1 cellular context compared by ENCODE assay signal in the genomic region with DNA sequence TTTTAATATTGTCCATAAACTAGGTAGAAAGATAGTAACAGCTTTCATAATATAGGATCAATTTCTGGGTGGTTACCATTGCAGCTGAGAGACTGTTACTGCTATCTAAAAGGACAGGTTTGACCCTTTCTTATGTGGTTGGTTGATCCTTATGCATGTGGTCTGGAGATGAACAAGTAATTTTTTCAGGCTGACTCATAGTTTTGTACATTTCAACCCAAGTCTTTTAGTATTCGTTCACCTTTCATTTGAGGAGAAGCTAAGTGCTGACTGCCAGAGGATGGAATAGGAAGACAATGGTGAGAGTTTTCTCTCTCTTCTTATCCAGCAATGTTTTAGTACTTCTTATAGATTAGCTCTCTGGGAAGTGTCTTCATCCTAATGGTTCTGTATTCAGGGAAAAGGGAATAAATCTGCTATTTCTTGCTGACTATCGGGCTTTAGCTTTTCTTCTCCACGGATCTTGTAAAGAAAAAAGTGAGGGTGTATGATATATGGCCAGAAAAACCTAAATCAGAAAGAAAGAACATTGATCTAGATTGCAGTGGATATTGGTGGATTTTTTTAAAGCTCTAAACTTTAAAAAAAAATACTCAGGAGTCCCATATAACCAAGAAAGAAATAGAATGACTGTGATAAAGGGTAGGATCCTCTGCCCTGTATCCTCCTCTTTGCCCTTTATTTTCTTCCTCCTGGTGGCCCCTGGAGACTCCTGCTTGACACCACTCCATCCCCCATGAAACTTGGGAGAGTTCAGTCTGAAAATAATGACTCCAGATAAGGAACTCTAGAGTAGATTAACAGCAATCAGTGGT.
TF ChIP-seq lines count a peak whose summit lies in the region.

No MANE protein-coding gene starts in this region.

TF ChIP-seq in K562, 482 proteins besides CTCF, POLR2A, EP300 and RAD21 (continued from another document and continues in another):
- TF ChIP-seq ZKSCAN8 (CRISPR knock-in tag; IDR thresholded peaks at IDR 0.05) (0 out of 2 replicates have a peak, but pooled peaks have one; percentile 59), HMG20A (CRISPR knock-in tag; conservative IDR thresholded peaks at IDR 0.05) (no peak), TBL1XR1 (IDR thresholded peaks at IDR 0.05; ENCODE audit: low read length in 2 of 2) (peak; percentile 91 to 95), ARNT (IDR thresholded peaks at IDR 0.05) (peak; percentile 86 to 95; a peak in 3 of 4 replicates), SRSF9 (IDR thresholded peaks at IDR 0.05; ENCODE audit: borderline replicate concordance, low read depth, low read length) (no peak), TOE1 (IDR thresholded peaks at IDR 0.05; ENCODE audit: borderline replicate concordance) (peak; percentile 82), TOE1 (CRISPR knock-in tag; IDR thresholded peaks at IDR 0.05; ENCODE audit: borderline replicate concordance, low read depth) (no peak), XRCC3 (IDR thresholded peaks at IDR 0.05) (no peak), NFATC3 (IDR thresholded peaks at IDR 0.05) (peak; percentile 91; the same call in 1 of the 2 replicates), SP1 (CRISPR knock-in tag; IDR thresholded peaks at IDR 0.05) (peak; percentile 42; the same call in 1 of the 2 replicates), THRAP3 (IDR thresholded peaks at IDR 0.05; ENCODE audit: borderline replicate concordance) (peak; percentile 87; the same call in 1 of the 2 replicates), FOXK1 (CRISPR knock-in tag; IDR thresholded peaks at IDR 0.05; ENCODE audit: borderline replicate concordance) (no peak), SAP30 (IDR thresholded peaks at IDR 0.05; ENCODE audit: borderline replicate concordance, insufficient read depth, low read depth, low read length, poor library complexity, severe bottlenecking) (no peak), GTF2E2 (tag; IDR thresholded peaks at IDR 0.05) (peak; percentile 87; the same call in 1 of the 2 replicates), UBTF (IDR thresholded peaks at IDR 0.05; ENCODE audit: borderline replicate concordance in 1 of 2, low read depth in 2 of 2, low read length in 2 of 2) (no peak), GMEB1 (CRISPR knock-in tag; IDR thresholded peaks at IDR 0.05) (no peak), RFX1 (IDR thresholded peaks at IDR 0.05) (no peak), SMARCB1 (IDR thresholded peaks at IDR 0.05; ENCODE audit: insufficient read length, low read depth) (no peak), ZSCAN29 (IDR thresholded peaks at IDR 0.05) (0 out of 2 replicates have a peak, but pooled peaks have one; percentile 44), ZNF695 (CRISPR knock-in tag; IDR thresholded peaks at IDR 0.05) (0 out of 2 replicates have a peak, but pooled peaks have one; percentile 39), ZNF511 (CRISPR knock-in tag; IDR thresholded peaks at IDR 0.05) (no peak), ZFPM2 (CRISPR knock-in tag; IDR thresholded peaks at IDR 0.05) (peak; percentile 90), TRIM24 (IDR thresholded peaks at IDR 0.05) (peak; percentile 82 to 86), MEIS2 (IDR thresholded peaks at IDR 0.05; ENCODE audit: partially characterized antibody) (peak; percentile 70), RFX5 (IDR thresholded peaks at IDR 0.05; ENCODE audit: low read depth, low read length) (no peak), ZNF766 (CRISPR knock-in tag; conservative IDR thresholded peaks at IDR 0.05) (peak; percentile 67; the same call in 1 of the 2 replicates), ZNF717 (CRISPR knock-in tag; IDR thresholded peaks at IDR 0.05) (peak; percentile 52; the same call in 1 of the 2 replicates), HDAC3 (IDR thresholded peaks at IDR 0.05; ENCODE audit: borderline replicate concordance, partially characterized antibody) (peak; percentile 88), NCOR1 (IDR thresholded peaks at IDR 0.05) (peak; percentile 95), ZNF436 (CRISPR knock-in tag; IDR thresholded peaks at IDR 0.05) (no peak; the same call in 1 of the 2 replicates), TAF7 (tag; IDR thresholded peaks at IDR 0.05) (peak; percentile 70), ZNF830 (CRISPR knock-in tag; IDR thresholded peaks at IDR 0.05) (no peak), ASH1L (IDR thresholded peaks at IDR 0.05; ENCODE audit: borderline replicate concordance, low read depth, partially characterized antibody) (no peak), KHSRP (IDR thresholded peaks at IDR 0.05) (0 out of 2 replicates have a peak, but pooled peaks have one; percentile 29), ZNF253 (CRISPR knock-in tag; conservative IDR thresholded peaks at IDR 0.05) (no peak), ZNF347 (CRISPR knock-in tag; IDR thresholded peaks at IDR 0.05; ENCODE audit: low read depth) (no peak), HINFP (tag; conservative IDR thresholded peaks at IDR 0.05; ENCODE audit: low read depth) (no peak), CBX5 (IDR thresholded peaks at IDR 0.05; ENCODE audit: borderline replicate concordance, low read depth) (no peak), FOXJ3 (CRISPR knock-in tag; IDR thresholded peaks at IDR 0.05) (no peak), NCOA2 (IDR thresholded peaks at IDR 0.05; ENCODE audit: partially characterized antibody in 2 of 2) (peak; percentile 50 to 61), ZNF212 (CRISPR knock-in tag; IDR thresholded peaks at IDR 0.05) (no peak), SIN3B (IDR thresholded peaks at IDR 0.05; ENCODE audit: low read depth) (no peak), ZFP1 (CRISPR knock-in tag; IDR thresholded peaks at IDR 0.05) (peak; percentile 16; the same call in 1 of the 2 replicates), CHD4 (IDR thresholded peaks at IDR 0.05; ENCODE audit: insufficient read depth, insufficient replicate concordance, low read depth, low read length, poor library complexity, severe bottlenecking) (no peak)
- TF ChIP-seq, protein P1, sequence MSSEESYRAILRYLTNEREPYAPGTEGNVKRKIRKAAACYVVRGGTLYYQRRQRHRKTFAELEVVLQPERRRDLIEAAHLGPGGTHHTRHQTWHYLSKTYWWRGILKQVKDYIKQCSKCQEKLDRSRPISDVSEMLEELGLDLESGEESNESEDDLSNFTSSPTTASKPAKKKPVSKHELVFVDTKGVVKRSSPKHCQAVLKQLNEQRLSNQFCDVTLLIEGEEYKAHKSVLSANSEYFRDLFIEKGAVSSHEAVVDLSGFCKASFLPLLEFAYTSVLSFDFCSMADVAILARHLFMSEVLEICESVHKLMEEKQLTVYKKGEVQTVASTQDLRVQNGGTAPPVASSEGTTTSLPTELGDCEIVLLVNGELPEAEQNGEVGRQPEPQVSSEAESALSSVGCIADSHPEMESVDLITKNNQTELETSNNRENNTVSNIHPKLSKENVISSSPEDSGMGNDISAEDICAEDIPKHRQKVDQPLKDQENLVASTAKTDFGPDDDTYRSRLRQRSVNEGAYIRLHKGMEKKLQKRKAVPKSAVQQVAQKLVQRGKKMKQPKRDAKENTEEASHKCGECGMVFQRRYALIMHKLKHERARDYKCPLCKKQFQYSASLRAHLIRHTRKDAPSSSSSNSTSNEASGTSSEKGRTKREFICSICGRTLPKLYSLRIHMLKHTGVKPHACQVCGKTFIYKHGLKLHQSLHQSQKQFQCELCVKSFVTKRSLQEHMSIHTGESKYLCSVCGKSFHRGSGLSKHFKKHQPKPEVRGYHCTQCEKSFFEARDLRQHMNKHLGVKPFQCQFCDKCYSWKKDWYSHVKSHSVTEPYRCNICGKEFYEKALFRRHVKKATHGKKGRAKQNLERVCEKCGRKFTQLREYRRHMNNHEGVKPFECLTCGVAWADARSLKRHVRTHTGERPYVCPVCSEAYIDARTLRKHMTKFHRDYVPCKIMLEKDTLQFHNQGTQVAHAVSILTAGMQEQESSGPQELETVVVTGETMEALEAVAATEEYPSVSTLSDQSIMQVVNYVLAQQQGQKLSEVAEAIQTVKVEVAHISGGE (CRISPR knock-in tag; IDR thresholded peaks at IDR 0.05): peak in 1 of 3 experiments; percentile 75; a peak in 2 of 6 replicates
- TF ChIP-seq, protein P2, sequence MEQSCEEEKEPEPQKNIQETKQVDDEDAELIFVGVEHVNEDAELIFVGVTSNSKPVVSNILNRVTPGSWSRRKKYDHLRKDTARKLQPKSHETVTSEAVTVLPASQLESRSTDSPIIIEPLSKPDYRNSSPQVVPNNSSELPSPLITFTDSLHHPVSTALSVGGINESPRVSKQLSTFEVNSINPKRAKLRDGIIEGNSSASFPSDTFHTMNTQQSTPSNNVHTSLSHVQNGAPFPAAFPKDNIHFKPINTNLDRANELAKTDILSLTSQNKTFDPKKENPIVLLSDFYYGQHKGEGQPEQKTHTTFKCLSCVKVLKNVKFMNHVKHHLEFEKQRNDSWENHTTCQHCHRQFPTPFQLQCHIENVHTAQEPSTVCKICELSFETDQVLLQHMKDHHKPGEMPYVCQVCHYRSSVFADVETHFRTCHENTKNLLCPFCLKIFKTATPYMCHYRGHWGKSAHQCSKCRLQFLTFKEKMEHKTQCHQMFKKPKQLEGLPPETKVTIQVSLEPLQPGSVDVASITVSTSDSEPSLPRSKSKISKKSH (CRISPR knock-in tag; IDR thresholded peaks at IDR 0.05): no peak
- TF ChIP-seq, protein P3, sequence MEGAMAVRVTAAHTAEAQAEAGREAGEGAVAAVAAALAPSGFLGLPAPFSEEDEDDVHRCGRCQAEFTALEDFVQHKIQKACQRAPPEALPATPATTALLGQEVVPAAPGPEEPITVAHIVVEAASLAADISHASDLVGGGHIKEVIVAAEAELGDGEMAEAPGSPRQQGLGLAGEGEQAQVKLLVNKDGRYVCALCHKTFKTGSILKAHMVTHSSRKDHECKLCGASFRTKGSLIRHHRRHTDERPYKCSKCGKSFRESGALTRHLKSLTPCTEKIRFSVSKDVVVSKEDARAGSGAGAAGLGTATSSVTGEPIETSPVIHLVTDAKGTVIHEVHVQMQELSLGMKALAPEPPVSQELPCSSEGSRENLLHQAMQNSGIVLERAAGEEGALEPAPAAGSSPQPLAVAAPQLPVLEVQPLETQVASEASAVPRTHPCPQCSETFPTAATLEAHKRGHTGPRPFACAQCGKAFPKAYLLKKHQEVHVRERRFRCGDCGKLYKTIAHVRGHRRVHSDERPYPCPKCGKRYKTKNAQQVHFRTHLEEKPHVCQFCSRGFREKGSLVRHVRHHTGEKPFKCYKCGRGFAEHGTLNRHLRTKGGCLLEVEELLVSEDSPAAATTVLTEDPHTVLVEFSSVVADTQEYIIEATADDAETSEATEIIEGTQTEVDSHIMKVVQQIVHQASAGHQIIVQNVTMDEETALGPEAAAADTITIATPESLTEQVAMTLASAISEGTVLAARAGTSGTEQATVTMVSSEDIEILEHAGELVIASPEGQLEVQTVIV (CRISPR knock-in tag; IDR thresholded peaks at IDR 0.05; ENCODE audit: borderline replicate concordance): no peak
- TF ChIP-seq, protein P4, sequence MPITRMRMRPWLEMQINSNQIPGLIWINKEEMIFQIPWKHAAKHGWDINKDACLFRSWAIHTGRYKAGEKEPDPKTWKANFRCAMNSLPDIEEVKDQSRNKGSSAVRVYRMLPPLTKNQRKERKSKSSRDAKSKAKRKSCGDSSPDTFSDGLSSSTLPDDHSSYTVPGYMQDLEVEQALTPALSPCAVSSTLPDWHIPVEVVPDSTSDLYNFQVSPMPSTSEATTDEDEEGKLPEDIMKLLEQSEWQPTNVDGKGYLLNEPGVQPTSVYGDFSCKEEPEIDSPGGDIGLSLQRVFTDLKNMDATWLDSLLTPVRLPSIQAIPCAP (CRISPR knock-in tag; IDR thresholded peaks at IDR 0.05; ENCODE audit: borderline replicate concordance): no peak
- TF ChIP-seq, protein P5, sequence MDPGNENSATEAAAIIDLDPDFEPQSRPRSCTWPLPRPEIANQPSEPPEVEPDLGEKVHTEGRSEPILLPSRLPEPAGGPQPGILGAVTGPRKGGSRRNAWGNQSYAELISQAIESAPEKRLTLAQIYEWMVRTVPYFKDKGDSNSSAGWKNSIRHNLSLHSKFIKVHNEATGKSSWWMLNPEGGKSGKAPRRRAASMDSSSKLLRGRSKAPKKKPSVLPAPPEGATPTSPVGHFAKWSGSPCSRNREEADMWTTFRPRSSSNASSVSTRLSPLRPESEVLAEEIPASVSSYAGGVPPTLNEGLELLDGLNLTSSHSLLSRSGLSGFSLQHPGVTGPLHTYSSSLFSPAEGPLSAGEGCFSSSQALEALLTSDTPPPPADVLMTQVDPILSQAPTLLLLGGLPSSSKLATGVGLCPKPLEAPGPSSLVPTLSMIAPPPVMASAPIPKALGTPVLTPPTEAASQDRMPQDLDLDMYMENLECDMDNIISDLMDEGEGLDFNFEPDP (CRISPR knock-in tag; IDR thresholded peaks at IDR 0.05): no peak
